ENCODE assay signal across 14 cellular contexts in the genomic region with DNA sequence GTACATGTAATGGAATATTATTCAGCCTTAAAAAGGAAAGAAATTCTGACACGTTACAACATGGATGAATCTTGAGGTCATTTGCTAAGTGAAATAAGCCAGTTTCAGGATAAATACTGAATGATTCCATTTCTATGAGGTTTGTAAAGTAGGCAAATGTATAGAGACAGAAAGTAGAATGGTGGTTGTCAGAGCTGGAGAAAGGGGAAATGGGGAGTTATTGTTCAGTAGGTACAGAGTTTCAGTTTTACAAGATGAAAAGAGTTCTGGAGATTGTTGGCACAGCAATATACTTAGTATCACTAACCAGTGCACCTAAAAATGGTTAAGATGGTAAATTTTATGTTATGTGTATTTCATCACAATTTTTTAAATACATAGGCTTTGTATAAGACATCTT.
DNase-seq lines count a peak whose midpoint lies in the region; ATAC-seq and TF ChIP-seq lines count a peak whose summit lies in the region.
"Had no signal": no experiment of that assay in that cellular context is flagged by ENCODE, and none has a peak within 500 bp of the region (broad histone marks: within the 10 kb centered on the region; RNA-seq: fewer than 3 reads in every experiment).

No MANE protein-coding gene starts in this region.

- no peaks in the 10 kb centered on the region for H3K9me3 Mint-ChIP-seq in nephron progenitor cell
- H3K9me3 Mint-ChIP-seq: neural progenitor cell had no signal

- H3K4me3 Mint-ChIP-seq in nephron progenitor cell, result no peak overlapping the region
- H3K4me3 Mint-ChIP-seq: neural progenitor cell had no signal

- ATAC-seq in GM18498 (IDR thresholded peaks at IDR 0.05; ENCODE audit: unreplicated experiment) (peak; percentile 75), GM19395 (IDR thresholded peaks at IDR 0.05; ENCODE audit: unreplicated experiment) (peak; percentile 78), HG02798 (IDR thresholded peaks at IDR 0.05; ENCODE audit: poor library complexity, unreplicated experiment) (peak; percentile 66), HG03571 (IDR thresholded peaks at IDR 0.05; ENCODE audit: unreplicated experiment) (peak; percentile 68), GM18502 (IDR thresholded peaks at IDR 0.05; ENCODE audit: poor library complexity, unreplicated experiment) (no peak)

- DNase-seq in OCI-M1 (lab: John Stamatoyannopoulos, UW) (no peak), dermis blood vessel endothelial cell (no peak), nephron progenitor cell (no peak)
- DNase-seq: esophagus squamous epithelium, left ventricle myocardium inferior, NCI-H2029, SHP77 treated with DMSO at 0.1 percent for 48 hours, sigmoid colon had no signal

- H3K27me3 Mint-ChIP-seq in nephron progenitor cell (ENCODE audit: low read depth, poor library complexity), result no peaks in the 10 kb centered on the region

- peaks cover 67% of the 10 kb centered on the region for H3K36me3 Mint-ChIP-seq in nephron progenitor cell (ENCODE audit: low read depth)

- no peaks in the 10 kb centered on the region for H3K4me1 Mint-ChIP-seq in nephron progenitor cell
- H3K4me1 Mint-ChIP-seq: neural progenitor cell had no signal

- TF ChIP-seq CTCF in nephron progenitor cell (IDR thresholded peaks at IDR 0.05), result no peak

- H3K27ac Mint-ChIP-seq in nephron progenitor cell, result no peak overlapping the region
- H3K27ac Mint-ChIP-seq: neural progenitor cell had no signal
